ENCODE assay signal across 6 cellular contexts in genomic region chr10:7400068-7400824, GRCh38.
"Had no signal": no experiment of that assay in that cellular context is flagged by ENCODE, and none has a peak within 500 bp of the region (broad histone marks: within the 10 kb centered on the region; RNA-seq: fewer than 3 reads in every experiment).

No MANE protein-coding gene starts in this region.

- DNase-seq: activated naive CD4-positive, alpha-beta T cell treated with anti-CD3 and anti-CD28 coated beads, Interleukin-2, amount 10 ng/mL, durations not matched to agents 7 days and 5 days; sigmoid colon; spleen; stimulated activated naive CD8-positive, alpha-beta T cell treated with anti-CD3 and anti-CD28 coated beads, Interleukin-15, amount 100 ng/mL, for 72 hours; testis; upper lobe of right lung had no signal
